ENCODE assay signal across 1 cellular context in the genomic region with DNA sequence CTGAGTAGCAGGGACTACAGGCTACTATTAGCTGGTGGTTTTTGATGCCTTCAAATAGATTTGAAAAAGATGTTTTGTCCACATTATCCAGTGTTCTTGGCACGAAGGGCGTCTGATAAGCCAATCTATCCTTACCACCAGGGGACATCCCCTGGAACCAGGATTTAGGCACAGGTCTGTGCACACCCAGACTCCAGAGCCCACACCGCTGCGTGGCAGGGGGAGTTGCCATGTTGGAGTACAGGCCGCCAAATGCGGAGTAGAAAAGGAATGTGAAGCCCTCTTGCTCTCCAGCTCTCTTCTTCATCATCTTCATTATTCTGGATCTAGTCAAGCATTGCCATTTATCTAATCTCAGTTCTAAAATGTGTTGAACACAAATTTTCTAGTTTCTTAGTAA. TPM values are rescaled to one million over a fixed set of nuclear protein-coding genes. Genes with fewer than 3 reads are reported as not detected.
"Had no signal": no experiment of that assay in that cellular context is flagged by ENCODE, and none has a peak within 500 bp of the region (broad histone marks: within the 10 kb centered on the region; RNA-seq: fewer than 3 reads in every experiment).

No MANE protein-coding gene starts in this region.

RNA-seq across cellular contexts. Expression of a gene that starts 54.3 kb away (rescaled TPM):
- total RNA-seq: fibroblast of villous mesenchyme had no signal
